In genomic region chr9:132354645-132355355, GRCh38 we compare ENCODE assay signal across 8 cellular contexts. TPM values are rescaled to one million over a fixed set of nuclear protein-coding genes. Genes with fewer than 3 reads are reported as not detected.
A peak's percentile ranks its signal among the peaks of the same experiment; 100 is the strongest.
DNase-seq lines count a peak whose midpoint lies in the region; ATAC-seq lines count a peak whose summit lies in the region.

Gene SETX (minus strand): TSS chr9:132354986. CDS start chr9:132349428, 5,558 bp downstream.

- peak within 1 kb of the TSS; percentile 89 to 97 (median 94) for H3K4me3 Mint-ChIP-seq in IgD-negative memory B cell

- peaks cover 37 to 47% (median 40%) of the 10 kb centered on the region in 3 donors for H3K4me1 Mint-ChIP-seq in IgD-negative memory B cell

- peak within 1 kb of the TSS; percentile 92 to 99 (median 94) for H3K27ac Mint-ChIP-seq in IgD-negative memory B cell

- H3K36me3 Mint-ChIP-seq in IgD-negative memory B cell: peaks cover 4% of the 10 kb centered on the region

- H3K27me3 Mint-ChIP-seq in IgD-negative memory B cell: no peaks in the 10 kb centered on the region

- peak; percentile 80 for ATAC-seq in GM21576 (IDR thresholded peaks at IDR 0.05; ENCODE audit: unreplicated experiment)

- DNase-seq in DMS153 (lab: John Stamatoyannopoulos, UW): peak; percentile 96
- DNase-seq in OCI-M1 (lab: John Stamatoyannopoulos, UW): peak; percentile 99
- DNase-seq in activated T-cell treated with anti-CD3 and anti-CD28 coated beads for 24 hours (ENCODE audit: low read depth): peak; percentile 95
- peak; percentile 97 for DNase-seq in epidermal melanocyte (ENCODE audit: insufficient read length, low spot score)
- DNase-seq in middle frontal gyrus (ENCODE audit: extremely low spot score, low spot score): peak; percentile 97
- DNase-seq in stimulated activated CD8-positive, alpha-beta memory T cell treated with anti-CD3 and anti-CD28 coated beads, Interleukin-2, amount 100 ng/mL, for 1 hour (ENCODE audit: low read depth in 2 of 2): peak; percentile 93 to 95

- no peaks in the 10 kb centered on the region for H3K9me3 Mint-ChIP-seq in IgD-negative memory B cell

RNA-seq across cellular contexts. Expression of gene SETX, which starts in this region (rescaled TPM):
- polyA plus RNA-seq in IgD-negative memory B cell: 39.3 TPM

Comparison
In these comparisons a context has a peak if more than half of its experiments do, and no peak if none do; other contexts are left out.
1. Peak in every context shown above with its lines: DNase-seq and ATAC-seq.